ENCODE assay signal across 1 cellular context in the genomic region with DNA sequence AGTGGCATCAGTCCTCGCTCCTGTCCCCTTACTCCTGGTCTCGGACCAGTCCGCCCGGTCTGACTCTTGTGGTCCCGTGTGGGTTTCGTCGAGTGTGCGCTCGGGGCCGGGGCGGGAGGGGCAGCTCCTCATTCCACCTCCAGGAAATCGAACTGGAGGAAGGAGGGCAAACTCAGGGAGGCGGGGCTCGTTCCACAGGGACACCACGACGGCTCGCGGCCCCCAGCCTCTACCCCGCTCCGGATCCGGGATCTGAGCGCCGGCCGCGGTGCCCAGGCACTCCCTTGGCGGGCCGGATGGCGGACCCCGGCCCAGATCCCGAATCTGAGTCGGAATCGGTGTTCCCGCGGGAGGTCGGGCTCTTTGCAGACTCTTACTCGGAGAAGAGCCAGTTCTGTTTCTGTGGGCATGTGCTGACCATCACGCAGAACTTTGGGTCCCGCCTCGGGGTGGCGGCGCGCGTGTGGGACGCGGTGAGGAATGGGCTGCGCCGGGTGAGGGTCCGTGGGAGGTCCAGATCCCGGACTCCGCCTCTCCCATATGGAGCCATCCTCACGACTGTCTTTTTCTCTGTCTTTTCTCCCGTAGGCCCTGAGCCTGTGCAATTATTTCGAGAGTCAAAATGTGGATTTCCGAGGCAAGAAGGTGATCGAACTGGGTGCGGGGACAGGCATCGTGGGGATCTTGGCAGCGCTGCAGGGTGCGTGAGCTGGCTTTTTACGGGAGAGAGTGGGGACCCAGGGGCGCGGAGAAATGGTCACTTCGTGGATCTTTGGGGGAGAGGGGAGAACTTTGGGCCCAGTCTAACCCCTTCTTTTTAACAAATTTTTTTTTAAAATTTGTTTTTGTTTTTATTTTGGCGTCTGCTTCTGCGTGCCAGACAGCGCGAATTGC.
TF ChIP-seq lines count a peak whose summit lies in the region.

A gene (plus strand): TSS at position 186 of the 894 bp plus-strand sequence. CDS start 111 bp downstream, at position 297.

TF ChIP-seq in K562, 482 proteins besides CTCF, POLR2A, EP300 and RAD21 (continued from another document and continues in another):
- no peak for TF ChIP-seq ZBTB8A (IDR thresholded peaks at IDR 0.05; ENCODE audit: partially characterized antibody)
- no peak for TF ChIP-seq PTRF (tag; IDR thresholded peaks at IDR 0.05)
- TF ChIP-seq CBX2 (IDR thresholded peaks at IDR 0.05; ENCODE audit: insufficient read depth, low read length, poor library complexity, severe bottlenecking) = no peak
- no peak for TF ChIP-seq ZNF175 (CRISPR knock-in tag; IDR thresholded peaks at IDR 0.05; ENCODE audit: low read depth)
- TF ChIP-seq RFX7 (CRISPR knock-in tag; IDR thresholded peaks at IDR 0.05) = no peak
- TF ChIP-seq ELF1 (tag; IDR thresholded peaks at IDR 0.05) = no peak
- TF ChIP-seq, protein P1, sequence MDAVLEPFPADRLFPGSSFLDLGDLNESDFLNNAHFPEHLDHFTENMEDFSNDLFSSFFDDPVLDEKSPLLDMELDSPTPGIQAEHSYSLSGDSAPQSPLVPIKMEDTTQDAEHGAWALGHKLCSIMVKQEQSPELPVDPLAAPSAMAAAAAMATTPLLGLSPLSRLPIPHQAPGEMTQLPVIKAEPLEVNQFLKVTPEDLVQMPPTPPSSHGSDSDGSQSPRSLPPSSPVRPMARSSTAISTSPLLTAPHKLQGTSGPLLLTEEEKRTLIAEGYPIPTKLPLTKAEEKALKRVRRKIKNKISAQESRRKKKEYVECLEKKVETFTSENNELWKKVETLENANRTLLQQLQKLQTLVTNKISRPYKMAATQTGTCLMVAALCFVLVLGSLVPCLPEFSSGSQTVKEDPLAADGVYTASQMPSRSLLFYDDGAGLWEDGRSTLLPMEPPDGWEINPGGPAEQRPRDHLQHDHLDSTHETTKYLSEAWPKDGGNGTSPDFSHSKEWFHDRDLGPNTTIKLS (IDR thresholded peaks at IDR 0.05; ENCODE audit: borderline replicate concordance, low read depth) = no peak
- TF ChIP-seq ARNT (IDR thresholded peaks at IDR 0.05) = no peak
- no peak for TF ChIP-seq ILF3 (IDR thresholded peaks at IDR 0.05; ENCODE audit: borderline replicate concordance)
- TF ChIP-seq, protein P2, sequence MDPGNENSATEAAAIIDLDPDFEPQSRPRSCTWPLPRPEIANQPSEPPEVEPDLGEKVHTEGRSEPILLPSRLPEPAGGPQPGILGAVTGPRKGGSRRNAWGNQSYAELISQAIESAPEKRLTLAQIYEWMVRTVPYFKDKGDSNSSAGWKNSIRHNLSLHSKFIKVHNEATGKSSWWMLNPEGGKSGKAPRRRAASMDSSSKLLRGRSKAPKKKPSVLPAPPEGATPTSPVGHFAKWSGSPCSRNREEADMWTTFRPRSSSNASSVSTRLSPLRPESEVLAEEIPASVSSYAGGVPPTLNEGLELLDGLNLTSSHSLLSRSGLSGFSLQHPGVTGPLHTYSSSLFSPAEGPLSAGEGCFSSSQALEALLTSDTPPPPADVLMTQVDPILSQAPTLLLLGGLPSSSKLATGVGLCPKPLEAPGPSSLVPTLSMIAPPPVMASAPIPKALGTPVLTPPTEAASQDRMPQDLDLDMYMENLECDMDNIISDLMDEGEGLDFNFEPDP (CRISPR knock-in tag; IDR thresholded peaks at IDR 0.05) = no peak
- TF ChIP-seq U2AF1 (optimal IDR thresholded peaks at IDR 0.05; ENCODE audit: low read depth, low read length) = peak; percentile 32
- no peak for TF ChIP-seq ZNF764 (CRISPR knock-in tag; IDR thresholded peaks at IDR 0.05; ENCODE audit: low read depth)
- TF ChIP-seq ZKSCAN1 (IDR thresholded peaks at IDR 0.05; ENCODE audit: low read depth, low read length) = no peak
- no peak for TF ChIP-seq TCF7 (IDR thresholded peaks at IDR 0.05; ENCODE audit: borderline replicate concordance)
- TF ChIP-seq, protein P3, sequence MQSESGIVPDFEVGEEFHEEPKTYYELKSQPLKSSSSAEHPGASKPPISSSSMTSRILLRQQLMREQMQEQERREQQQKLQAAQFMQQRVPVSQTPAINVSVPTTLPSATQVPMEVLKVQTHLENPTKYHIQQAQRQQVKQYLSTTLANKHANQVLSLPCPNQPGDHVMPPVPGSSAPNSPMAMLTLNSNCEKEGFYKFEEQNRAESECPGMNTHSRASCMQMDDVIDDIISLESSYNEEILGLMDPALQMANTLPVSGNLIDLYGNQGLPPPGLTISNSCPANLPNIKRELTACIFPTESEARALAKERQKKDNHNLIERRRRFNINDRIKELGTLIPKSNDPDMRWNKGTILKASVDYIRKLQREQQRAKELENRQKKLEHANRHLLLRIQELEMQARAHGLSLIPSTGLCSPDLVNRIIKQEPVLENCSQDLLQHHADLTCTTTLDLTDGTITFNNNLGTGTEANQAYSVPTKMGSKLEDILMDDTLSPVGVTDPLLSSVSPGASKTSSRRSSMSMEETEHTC (IDR thresholded peaks at IDR 0.05) = no peak
- no peak for TF ChIP-seq CBFA2T2 (conservative IDR thresholded peaks at IDR 0.05)
- TF ChIP-seq, protein P4, sequence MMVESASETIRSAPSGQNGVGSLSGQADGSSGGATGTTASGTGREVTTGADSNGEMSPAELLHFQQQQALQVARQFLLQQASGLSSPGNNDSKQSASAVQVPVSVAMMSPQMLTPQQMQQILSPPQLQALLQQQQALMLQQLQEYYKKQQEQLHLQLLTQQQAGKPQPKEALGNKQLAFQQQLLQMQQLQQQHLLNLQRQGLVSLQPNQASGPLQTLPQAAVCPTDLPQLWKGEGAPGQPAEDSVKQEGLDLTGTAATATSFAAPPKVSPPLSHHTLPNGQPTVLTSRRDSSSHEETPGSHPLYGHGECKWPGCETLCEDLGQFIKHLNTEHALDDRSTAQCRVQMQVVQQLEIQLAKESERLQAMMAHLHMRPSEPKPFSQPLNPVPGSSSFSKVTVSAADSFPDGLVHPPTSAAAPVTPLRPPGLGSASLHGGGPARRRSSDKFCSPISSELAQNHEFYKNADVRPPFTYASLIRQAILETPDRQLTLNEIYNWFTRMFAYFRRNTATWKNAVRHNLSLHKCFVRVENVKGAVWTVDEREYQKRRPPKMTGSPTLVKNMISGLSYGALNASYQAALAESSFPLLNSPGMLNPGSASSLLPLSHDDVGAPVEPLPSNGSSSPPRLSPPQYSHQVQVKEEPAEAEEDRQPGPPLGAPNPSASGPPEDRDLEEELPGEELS (CRISPR knock-in tag; IDR thresholded peaks at IDR 0.05; ENCODE audit: borderline replicate concordance) = no peak; the same call in 1 of the 2 replicates
- TF ChIP-seq TAL1 (IDR thresholded peaks at IDR 0.05) = no peak
- no peak for TF ChIP-seq IRF2 (CRISPR knock-in tag; IDR thresholded peaks at IDR 0.05)
- TF ChIP-seq, protein P5, sequence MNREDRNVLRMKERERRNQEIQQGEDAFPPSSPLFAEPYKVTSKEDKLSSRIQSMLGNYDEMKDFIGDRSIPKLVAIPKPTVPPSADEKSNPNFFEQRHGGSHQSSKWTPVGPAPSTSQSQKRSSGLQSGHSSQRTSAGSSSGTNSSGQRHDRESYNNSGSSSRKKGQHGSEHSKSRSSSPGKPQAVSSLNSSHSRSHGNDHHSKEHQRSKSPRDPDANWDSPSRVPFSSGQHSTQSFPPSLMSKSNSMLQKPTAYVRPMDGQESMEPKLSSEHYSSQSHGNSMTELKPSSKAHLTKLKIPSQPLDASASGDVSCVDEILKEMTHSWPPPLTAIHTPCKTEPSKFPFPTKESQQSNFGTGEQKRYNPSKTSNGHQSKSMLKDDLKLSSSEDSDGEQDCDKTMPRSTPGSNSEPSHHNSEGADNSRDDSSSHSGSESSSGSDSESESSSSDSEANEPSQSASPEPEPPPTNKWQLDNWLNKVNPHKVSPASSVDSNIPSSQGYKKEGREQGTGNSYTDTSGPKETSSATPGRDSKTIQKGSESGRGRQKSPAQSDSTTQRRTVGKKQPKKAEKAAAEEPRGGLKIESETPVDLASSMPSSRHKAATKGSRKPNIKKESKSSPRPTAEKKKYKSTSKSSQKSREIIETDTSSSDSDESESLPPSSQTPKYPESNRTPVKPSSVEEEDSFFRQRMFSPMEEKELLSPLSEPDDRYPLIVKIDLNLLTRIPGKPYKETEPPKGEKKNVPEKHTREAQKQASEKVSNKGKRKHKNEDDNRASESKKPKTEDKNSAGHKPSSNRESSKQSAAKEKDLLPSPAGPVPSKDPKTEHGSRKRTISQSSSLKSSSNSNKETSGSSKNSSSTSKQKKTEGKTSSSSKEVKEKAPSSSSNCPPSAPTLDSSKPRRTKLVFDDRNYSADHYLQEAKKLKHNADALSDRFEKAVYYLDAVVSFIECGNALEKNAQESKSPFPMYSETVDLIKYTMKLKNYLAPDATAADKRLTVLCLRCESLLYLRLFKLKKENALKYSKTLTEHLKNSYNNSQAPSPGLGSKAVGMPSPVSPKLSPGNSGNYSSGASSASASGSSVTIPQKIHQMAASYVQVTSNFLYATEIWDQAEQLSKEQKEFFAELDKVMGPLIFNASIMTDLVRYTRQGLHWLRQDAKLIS (CRISPR knock-in tag; IDR thresholded peaks at IDR 0.05) = 0 out of 2 replicates have a peak, but pooled peaks have one; percentile 30
- no peak for TF ChIP-seq ZNF584 (CRISPR knock-in tag; IDR thresholded peaks at IDR 0.05; ENCODE audit: low read depth)
- TF ChIP-seq PHF8 (IDR thresholded peaks at IDR 0.05; ENCODE audit: borderline replicate concordance, low read length) = peak; percentile 18; the same call in 1 of the 2 replicates
- TF ChIP-seq, protein P6, sequence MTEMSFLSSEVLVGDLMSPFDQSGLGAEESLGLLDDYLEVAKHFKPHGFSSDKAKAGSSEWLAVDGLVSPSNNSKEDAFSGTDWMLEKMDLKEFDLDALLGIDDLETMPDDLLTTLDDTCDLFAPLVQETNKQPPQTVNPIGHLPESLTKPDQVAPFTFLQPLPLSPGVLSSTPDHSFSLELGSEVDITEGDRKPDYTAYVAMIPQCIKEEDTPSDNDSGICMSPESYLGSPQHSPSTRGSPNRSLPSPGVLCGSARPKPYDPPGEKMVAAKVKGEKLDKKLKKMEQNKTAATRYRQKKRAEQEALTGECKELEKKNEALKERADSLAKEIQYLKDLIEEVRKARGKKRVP (CRISPR knock-in tag; IDR thresholded peaks at IDR 0.05) = 0 out of 2 replicates have a peak, but pooled peaks have one; percentile 5
- peak; percentile 38; the same call in 1 of the 2 replicates for TF ChIP-seq SAFB (IDR thresholded peaks at IDR 0.05; ENCODE audit: borderline replicate concordance, low read depth, low read length)
- TF ChIP-seq CBX3 (IDR thresholded peaks at IDR 0.05; ENCODE audit: borderline replicate concordance in 1 of 2, low read length in 2 of 2) = no peak
- TF ChIP-seq, protein P7, sequence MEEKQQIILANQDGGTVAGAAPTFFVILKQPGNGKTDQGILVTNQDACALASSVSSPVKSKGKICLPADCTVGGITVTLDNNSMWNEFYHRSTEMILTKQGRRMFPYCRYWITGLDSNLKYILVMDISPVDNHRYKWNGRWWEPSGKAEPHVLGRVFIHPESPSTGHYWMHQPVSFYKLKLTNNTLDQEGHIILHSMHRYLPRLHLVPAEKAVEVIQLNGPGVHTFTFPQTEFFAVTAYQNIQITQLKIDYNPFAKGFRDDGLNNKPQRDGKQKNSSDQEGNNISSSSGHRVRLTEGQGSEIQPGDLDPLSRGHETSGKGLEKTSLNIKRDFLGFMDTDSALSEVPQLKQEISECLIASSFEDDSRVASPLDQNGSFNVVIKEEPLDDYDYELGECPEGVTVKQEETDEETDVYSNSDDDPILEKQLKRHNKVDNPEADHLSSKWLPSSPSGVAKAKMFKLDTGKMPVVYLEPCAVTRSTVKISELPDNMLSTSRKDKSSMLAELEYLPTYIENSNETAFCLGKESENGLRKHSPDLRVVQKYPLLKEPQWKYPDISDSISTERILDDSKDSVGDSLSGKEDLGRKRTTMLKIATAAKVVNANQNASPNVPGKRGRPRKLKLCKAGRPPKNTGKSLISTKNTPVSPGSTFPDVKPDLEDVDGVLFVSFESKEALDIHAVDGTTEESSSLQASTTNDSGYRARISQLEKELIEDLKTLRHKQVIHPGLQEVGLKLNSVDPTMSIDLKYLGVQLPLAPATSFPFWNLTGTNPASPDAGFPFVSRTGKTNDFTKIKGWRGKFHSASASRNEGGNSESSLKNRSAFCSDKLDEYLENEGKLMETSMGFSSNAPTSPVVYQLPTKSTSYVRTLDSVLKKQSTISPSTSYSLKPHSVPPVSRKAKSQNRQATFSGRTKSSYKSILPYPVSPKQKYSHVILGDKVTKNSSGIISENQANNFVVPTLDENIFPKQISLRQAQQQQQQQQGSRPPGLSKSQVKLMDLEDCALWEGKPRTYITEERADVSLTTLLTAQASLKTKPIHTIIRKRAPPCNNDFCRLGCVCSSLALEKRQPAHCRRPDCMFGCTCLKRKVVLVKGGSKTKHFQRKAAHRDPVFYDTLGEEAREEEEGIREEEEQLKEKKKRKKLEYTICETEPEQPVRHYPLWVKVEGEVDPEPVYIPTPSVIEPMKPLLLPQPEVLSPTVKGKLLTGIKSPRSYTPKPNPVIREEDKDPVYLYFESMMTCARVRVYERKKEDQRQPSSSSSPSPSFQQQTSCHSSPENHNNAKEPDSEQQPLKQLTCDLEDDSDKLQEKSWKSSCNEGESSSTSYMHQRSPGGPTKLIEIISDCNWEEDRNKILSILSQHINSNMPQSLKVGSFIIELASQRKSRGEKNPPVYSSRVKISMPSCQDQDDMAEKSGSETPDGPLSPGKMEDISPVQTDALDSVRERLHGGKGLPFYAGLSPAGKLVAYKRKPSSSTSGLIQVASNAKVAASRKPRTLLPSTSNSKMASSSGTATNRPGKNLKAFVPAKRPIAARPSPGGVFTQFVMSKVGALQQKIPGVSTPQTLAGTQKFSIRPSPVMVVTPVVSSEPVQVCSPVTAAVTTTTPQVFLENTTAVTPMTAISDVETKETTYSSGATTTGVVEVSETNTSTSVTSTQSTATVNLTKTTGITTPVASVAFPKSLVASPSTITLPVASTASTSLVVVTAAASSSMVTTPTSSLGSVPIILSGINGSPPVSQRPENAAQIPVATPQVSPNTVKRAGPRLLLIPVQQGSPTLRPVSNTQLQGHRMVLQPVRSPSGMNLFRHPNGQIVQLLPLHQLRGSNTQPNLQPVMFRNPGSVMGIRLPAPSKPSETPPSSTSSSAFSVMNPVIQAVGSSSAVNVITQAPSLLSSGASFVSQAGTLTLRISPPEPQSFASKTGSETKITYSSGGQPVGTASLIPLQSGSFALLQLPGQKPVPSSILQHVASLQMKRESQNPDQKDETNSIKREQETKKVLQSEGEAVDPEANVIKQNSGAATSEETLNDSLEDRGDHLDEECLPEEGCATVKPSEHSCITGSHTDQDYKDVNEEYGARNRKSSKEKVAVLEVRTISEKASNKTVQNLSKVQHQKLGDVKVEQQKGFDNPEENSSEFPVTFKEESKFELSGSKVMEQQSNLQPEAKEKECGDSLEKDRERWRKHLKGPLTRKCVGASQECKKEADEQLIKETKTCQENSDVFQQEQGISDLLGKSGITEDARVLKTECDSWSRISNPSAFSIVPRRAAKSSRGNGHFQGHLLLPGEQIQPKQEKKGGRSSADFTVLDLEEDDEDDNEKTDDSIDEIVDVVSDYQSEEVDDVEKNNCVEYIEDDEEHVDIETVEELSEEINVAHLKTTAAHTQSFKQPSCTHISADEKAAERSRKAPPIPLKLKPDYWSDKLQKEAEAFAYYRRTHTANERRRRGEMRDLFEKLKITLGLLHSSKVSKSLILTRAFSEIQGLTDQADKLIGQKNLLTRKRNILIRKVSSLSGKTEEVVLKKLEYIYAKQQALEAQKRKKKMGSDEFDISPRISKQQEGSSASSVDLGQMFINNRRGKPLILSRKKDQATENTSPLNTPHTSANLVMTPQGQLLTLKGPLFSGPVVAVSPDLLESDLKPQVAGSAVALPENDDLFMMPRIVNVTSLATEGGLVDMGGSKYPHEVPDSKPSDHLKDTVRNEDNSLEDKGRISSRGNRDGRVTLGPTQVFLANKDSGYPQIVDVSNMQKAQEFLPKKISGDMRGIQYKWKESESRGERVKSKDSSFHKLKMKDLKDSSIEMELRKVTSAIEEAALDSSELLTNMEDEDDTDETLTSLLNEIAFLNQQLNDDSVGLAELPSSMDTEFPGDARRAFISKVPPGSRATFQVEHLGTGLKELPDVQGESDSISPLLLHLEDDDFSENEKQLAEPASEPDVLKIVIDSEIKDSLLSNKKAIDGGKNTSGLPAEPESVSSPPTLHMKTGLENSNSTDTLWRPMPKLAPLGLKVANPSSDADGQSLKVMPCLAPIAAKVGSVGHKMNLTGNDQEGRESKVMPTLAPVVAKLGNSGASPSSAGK (IDR thresholded peaks at IDR 0.05) = peak; percentile 73
- no peak for TF ChIP-seq ZNF316 (IDR thresholded peaks at IDR 0.05)
